ENCODE assay signal across 1 cellular context in the genomic region with DNA sequence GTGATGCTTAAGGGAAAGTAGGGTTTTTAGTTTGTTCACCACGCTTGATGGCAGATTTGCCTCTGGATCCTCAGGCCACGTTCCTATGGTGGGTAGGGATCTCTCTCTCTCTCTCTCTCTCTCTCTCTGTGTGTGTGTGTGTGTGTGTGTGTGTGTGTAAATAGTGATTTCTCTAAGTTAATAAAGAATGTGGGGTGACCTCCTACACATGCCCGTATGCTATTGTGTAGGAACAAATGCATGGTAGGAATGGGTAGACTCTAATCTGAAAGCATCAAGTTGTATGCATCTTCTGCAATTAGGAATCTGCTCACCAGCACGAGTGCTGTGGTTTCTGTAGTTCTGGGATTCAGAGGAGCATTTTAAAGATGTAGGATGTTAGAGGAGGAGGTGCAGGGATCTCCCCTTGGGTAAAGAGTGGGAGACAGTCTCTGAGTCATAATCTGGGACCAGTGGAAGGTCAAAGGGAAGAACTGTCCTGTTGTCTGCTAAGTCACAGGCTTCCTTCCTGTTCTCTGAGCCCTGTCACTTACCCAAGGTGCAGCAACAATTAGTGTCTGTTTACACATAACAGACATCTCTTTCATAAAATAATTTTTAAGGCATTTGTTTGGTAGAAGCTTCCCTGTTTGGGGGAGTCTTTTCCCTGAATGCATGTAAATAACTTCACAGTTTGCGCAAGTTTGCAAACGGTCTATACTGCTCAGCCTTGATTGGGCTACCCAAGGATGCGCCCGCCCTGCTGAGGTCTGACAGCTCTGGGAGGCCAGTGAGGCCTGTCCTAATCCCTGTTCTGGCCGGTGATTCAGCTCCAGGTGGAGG.
TF ChIP-seq lines count a peak whose summit lies in the region.

No MANE protein-coding gene starts in this region.

TF ChIP-seq in HepG2, 621 proteins besides CTCF, POLR2A, EP300 and RAD21 (continued from another document):
- TF ChIP-seq, protein P1, sequence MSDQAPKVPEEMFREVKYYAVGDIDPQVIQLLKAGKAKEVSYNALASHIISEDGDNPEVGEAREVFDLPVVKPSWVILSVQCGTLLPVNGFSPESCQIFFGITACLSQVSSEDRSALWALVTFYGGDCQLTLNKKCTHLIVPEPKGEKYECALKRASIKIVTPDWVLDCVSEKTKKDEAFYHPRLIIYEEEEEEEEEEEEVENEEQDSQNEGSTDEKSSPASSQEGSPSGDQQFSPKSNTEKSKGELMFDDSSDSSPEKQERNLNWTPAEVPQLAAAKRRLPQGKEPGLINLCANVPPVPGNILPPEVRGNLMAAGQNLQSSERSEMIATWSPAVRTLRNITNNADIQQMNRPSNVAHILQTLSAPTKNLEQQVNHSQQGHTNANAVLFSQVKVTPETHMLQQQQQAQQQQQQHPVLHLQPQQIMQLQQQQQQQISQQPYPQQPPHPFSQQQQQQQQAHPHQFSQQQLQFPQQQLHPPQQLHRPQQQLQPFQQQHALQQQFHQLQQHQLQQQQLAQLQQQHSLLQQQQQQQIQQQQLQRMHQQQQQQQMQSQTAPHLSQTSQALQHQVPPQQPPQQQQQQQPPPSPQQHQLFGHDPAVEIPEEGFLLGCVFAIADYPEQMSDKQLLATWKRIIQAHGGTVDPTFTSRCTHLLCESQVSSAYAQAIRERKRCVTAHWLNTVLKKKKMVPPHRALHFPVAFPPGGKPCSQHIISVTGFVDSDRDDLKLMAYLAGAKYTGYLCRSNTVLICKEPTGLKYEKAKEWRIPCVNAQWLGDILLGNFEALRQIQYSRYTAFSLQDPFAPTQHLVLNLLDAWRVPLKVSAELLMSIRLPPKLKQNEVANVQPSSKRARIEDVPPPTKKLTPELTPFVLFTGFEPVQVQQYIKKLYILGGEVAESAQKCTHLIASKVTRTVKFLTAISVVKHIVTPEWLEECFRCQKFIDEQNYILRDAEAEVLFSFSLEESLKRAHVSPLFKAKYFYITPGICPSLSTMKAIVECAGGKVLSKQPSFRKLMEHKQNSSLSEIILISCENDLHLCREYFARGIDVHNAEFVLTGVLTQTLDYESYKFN (CRISPR knock-in tag; conservative IDR thresholded peaks at IDR 0.05), result no peak
- TF ChIP-seq ZNF30 (CRISPR knock-in tag; IDR thresholded peaks at IDR 0.05) (no peak), IRX3 (CRISPR knock-in tag; IDR thresholded peaks at IDR 0.05; ENCODE audit: borderline replicate concordance, low read depth) (no peak)
